Comparison of ENCODE assay signal across 1 cellular context in the genomic region with DNA sequence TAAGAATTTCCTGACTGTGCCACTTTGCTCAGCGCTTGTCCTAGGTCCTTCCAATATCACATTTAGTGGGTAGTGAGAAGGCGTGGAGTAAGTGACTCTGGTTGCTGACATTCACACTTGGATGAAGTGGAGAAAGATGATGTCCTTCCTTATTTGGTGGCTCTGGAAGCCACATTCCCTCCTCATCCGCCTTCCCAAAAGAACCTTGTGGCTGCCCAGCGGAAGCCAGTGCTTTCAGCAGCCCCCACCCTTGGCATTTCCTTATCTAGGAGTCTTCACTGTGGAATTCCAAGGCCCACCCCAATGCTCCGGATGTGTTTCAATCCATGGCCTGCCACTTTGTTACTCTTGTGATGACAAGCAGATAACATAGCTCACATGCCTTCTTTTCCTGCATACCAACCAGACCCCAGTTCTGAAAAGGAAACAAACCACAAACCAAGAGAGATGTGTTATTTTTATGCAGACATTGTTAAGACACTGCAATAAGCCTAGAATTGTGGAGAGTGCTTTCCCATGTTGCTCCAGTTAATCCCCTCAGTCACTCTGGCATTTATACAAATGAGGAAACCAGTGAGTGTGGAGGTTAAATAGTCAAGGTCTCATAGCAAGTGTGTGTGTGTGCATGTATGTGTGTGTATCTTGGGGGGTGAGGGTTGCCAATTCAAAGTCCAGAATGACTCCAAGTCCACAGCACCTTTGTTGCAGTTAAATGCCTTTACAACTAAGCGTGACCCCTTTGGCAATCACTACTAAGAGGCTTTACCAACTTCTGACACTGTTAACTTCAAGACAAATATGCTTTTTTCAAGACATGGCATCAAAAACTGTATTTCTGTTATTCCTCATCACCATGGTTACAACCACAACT.
TF ChIP-seq lines count a peak whose summit lies in the region.

No MANE protein-coding gene starts in this region.

TF ChIP-seq in HEK293, 187 proteins besides CTCF, POLR2A, EP300 and RAD21 (continued from another document):
- TF ChIP-seq GLIS1 (tag by site-specific recombination; IDR thresholded peaks at IDR 0.05) = peak; percentile 24; the same call in 1 of the 2 replicates
TF ChIP-seq in HEK293: peak in this region for 2.
